ENCODE assay signal across 8 cellular contexts in genomic region chr17:63827002-63827800, GRCh38. TPM values are rescaled to one million over a fixed set of nuclear protein-coding genes. Genes with fewer than 3 reads are reported as not detected.
DNase-seq lines count a peak whose midpoint lies in the region; ATAC-seq and TF ChIP-seq lines count a peak whose summit lies in the region.

Gene FTSJ3 (minus strand): TSS chr17:63827663. CDS start chr17:63826902, 761 bp downstream.
Gene PSMC5 (plus strand): TSS chr17:63827431. CDS start chr17:63827491, 60 bp downstream.

- H3K4me2 ChIP-seq in OCI-LY3 (ENCODE audit: low read length) = peak within 1 kb of the TSS; percentile 96

- H3K79me2 ChIP-seq in OCI-LY3 (ENCODE audit: low read length) = peaks cover 46% of the 10 kb centered on the region

- H3K27ac ChIP-seq in OCI-LY3 (ENCODE audit: low read length) = peak within 1 kb of the TSS; percentile 80

- peaks cover 70% of the 10 kb centered on the region for H3K36me3 ChIP-seq in OCI-LY3 (replicated peaks; ENCODE audit: low read depth, low read length)

- peak; percentile 65 for ATAC-seq in GM21526 (IDR thresholded peaks at IDR 0.05; ENCODE audit: low FRiP score, unreplicated experiment)

- no peaks in the 10 kb centered on the region for H4K20me1 ChIP-seq in OCI-LY3 (ENCODE audit: insufficient read depth, low read length)

- peak within 1 kb of the TSS; percentile 83 for H3K4me3 ChIP-seq in OCI-LY3 (ENCODE audit: low read length)
- H3K4me3 ChIP-seq in epithelial cell of esophagus (ENCODE audit: low read length) = peak within 1 kb of the TSS; percentile 88
- H3K4me3 ChIP-seq in mononuclear cell (ENCODE audit: low read length) = peak within 1 kb of the TSS; percentile 83

- peak within 1 kb of the TSS; percentile 96 for H2AFZ ChIP-seq in OCI-LY3 (ENCODE audit: low read depth, low read length)

- peak; percentile 59 for TF ChIP-seq CTCF in OCI-LY3 (IDR thresholded peaks at IDR 0.05; ENCODE audit: low read depth, low read length)
- TF ChIP-seq CTCF in epithelial cell of esophagus (IDR thresholded peaks at IDR 0.05; ENCODE audit: insufficient read depth, low read depth, low read length, missing control alignments) = peak; percentile 35

- H3K4me1 ChIP-seq in OCI-LY3 (ENCODE audit: low read length) (peaks cover 18% of the 10 kb centered on the region), mononuclear cell (ENCODE audit: insufficient read depth, low read length) (peaks cover 44% of the 10 kb centered on the region)

- peak within 1 kb of the TSS; percentile 92 for H3K9ac ChIP-seq in OCI-LY3 (ENCODE audit: low read length)

- DNase-seq in DMS114 treated with DMSO at 0.1 percent for 48 hours (lab: John Stamatoyannopoulos, UW; ENCODE audit: unreplicated experiment) (peak; percentile 94), HuH-7.5 (ENCODE audit: low spot score) (peak; percentile 88), activated T-cell treated with anti-CD3 and anti-CD28 coated beads for 1 hour (ENCODE audit: low read depth) (peak; percentile 92), epithelial cell of esophagus (ENCODE audit: low read depth) (peak; percentile 97)
- DNase-seq in stimulated activated CD8-positive, alpha-beta memory T cell treated with anti-CD3 and anti-CD28 coated beads, Interleukin-4, amount 100 ng/mL, for 1 hour (ENCODE audit: low read depth in 2 of 2, low spot score in 1 of 2) = peak; percentile 85 to 90

- H3K9me3 ChIP-seq in OCI-LY3 (ENCODE audit: insufficient read depth, low read length) (no peaks in the 10 kb centered on the region), mononuclear cell (ENCODE audit: low read depth, low read length) (no peaks in the 10 kb centered on the region)

- no peaks in the 10 kb centered on the region for H3K27me3 ChIP-seq in OCI-LY3 (ENCODE audit: low read depth, low read length)
- no peaks in the 10 kb centered on the region for H3K27me3 ChIP-seq in mononuclear cell (ENCODE audit: insufficient read depth, low read length)

RNA-seq across cellular contexts. Expression of gene FTSJ3, which starts in this region (rescaled TPM):
- total RNA-seq in mononuclear cell = 13.2 TPM

RNA-seq across cellular contexts. Expression of gene PSMC5, which starts in this region (rescaled TPM):
- total RNA-seq in mononuclear cell = 15.3 TPM

Comparison
In these comparisons a context has a peak if more than half of its experiments do, and no peak if none do; other contexts are left out.
1. Peak in every context shown above with its lines: DNase-seq, ATAC-seq, H3K4me3 ChIP-seq and H3K27ac ChIP-seq.